Comparison of ENCODE assay signal across 18 cellular contexts in the genomic region with DNA sequence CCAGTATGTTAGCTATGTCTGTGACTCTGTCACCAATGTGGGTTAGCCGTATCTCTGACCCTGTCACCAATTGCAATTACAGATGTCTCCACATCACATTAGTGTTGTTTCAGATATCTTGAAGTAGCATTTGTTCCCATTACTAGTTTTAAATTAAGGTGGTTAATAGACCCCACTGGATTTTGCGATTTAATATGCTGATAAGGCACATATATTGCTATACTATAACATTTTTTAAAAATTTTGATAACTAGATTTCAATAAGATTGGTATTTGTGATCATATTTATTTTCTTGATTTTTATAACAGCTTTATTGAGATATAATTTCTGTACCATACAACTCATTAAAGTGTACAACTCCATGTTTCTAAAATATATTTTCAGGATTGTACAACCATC. TPM values are rescaled to one million over a fixed set of nuclear protein-coding genes. Genes with fewer than 3 reads are reported as not detected.
A peak's percentile ranks its signal among the peaks of the same experiment; 100 is the strongest.
DNase-seq lines count a peak whose midpoint lies in the region; ATAC-seq and TF ChIP-seq lines count a peak whose summit lies in the region.
"Had no signal": no experiment of that assay in that cellular context is flagged by ENCODE, and none has a peak within 500 bp of the region (broad histone marks: within the 10 kb centered on the region; RNA-seq: fewer than 3 reads in every experiment).

No MANE protein-coding gene starts in this region.

- intact Hi-C loops in Panc1 (cut with micrococcal nuclease; ENCODE audit: unreplicated experiment), result no loop called here
- intact Hi-C loops in dorsolateral prefrontal cortex (cut with DNase I), result loop anchor here in 1 of 2 donors (5.0 kb wide), 1 partner anchor 57 kb away; no protein-coding TSS in a partner anchor

- POLR2A ChIA-PET in Panc1 (lab: Charles Lee), result no interaction called here

- peaks cover 55% of the 10 kb centered on the region for H3K4me1 Mint-ChIP-seq in activated naive CD8-positive, alpha-beta T cell (ENCODE audit: low read depth)
- H3K4me1 Mint-ChIP-seq in activated naive CD8-positive, alpha-beta T cell treated with anti-CD3 and anti-CD28 coated beads, Interleukin-2, amount 50 U/mL, for 24 hours, result peaks cover 40% of the 10 kb centered on the region

- H3K27ac ChIP-seq in Panc1 (ENCODE audit: low read length) (peak overlapping the region; percentile 68; the same call in 1 of the 2 replicates), dorsolateral prefrontal cortex (peak overlapping the region in 57 of 59 donors; percentile 1 to 100 (median 98)), temporal lobe (ENCODE audit: low read depth, low read length) (peak overlapping the region; percentile 99)
- H3K27ac ChIP-seq in effector memory CD4-positive, alpha-beta T cell (ENCODE audit: insufficient read depth, low read length, poor library complexity, severe bottlenecking), result no peak overlapping the region
- H3K27ac ChIP-seq: KMS-11, Peyer's patch had no signal

- H3K36me3 Mint-ChIP-seq in activated naive CD8-positive, alpha-beta T cell, result peaks cover 13% of the 10 kb centered on the region
- H3K36me3 Mint-ChIP-seq in activated naive CD8-positive, alpha-beta T cell treated with anti-CD3 and anti-CD28 coated beads, Interleukin-2, amount 50 U/mL, for 24 hours (ENCODE audit: low read depth), result peaks cover 16% of the 10 kb centered on the region

- no peaks in the 10 kb centered on the region for H3K9me3 Mint-ChIP-seq in activated naive CD8-positive, alpha-beta T cell (ENCODE audit: low read depth)
- no peaks in the 10 kb centered on the region for H3K9me3 Mint-ChIP-seq in activated naive CD8-positive, alpha-beta T cell treated with anti-CD3 and anti-CD28 coated beads, Interleukin-2, amount 50 U/mL, for 24 hours
- H3K9me3 Mint-ChIP-seq: CD4-positive, alpha-beta memory T cell had no signal

- H3K4me3 Mint-ChIP-seq in activated naive CD8-positive, alpha-beta T cell, result no peak overlapping the region
- H3K4me3 Mint-ChIP-seq in activated naive CD8-positive, alpha-beta T cell treated with anti-CD3 and anti-CD28 coated beads, Interleukin-2, amount 50 U/mL, for 24 hours, result no peak overlapping the region

- no peak for DNase-seq in activated naive CD8-positive, alpha-beta T cell treated with anti-CD3 and anti-CD28 coated beads, Interleukin-2, amount 50 U/mL, for 24 hours
- DNase-seq in Panc1 (ENCODE audit: low read depth, low spot score) (no peak), dorsolateral prefrontal cortex (no peak), COR-L47 (lab: John Stamatoyannopoulos, UW) (no peak), pons (ENCODE audit: low spot score) (no peak)
- DNase-seq in effector memory CD4-positive, alpha-beta T cell, result no peak
- DNase-seq: CD4-positive, alpha-beta memory T cell; GOT3; MG63; NCI-H1105 treated with DMSO at 0.1 percent for 48 hours; NCI-H187; NCI-H446 treated with DMSO at 0.1 percent for 48 hours; NCI-H774; Peyer's patch; SHP77 had no signal

- H3K4me1 ChIP-seq in Panc1 (ENCODE audit: control insufficient read depth, insufficient read depth, low read length), result peaks cover 59% of the 10 kb centered on the region
- H3K4me1 ChIP-seq in effector memory CD4-positive, alpha-beta T cell (ENCODE audit: control insufficient read depth, insufficient read depth, low read length, poor library complexity, severe bottlenecking), result peaks cover 14% of the 10 kb centered on the region

- CTCF ChIA-PET in Panc1 (lab: Charles Lee), result no interaction called here

- H3K4me3 ChIP-seq in Panc1 (ENCODE audit: low read depth in 2 of 2, low read length in 2 of 2) (no peak overlapping the region), dorsolateral prefrontal cortex (no peak overlapping the region)
- H3K4me3 ChIP-seq in effector memory CD4-positive, alpha-beta T cell (ENCODE audit: insufficient read depth, low read depth, low read length, poor library complexity, severe bottlenecking), result no peak overlapping the region
- H3K4me3 ChIP-seq: MG63, Peyer's patch had no signal

- no peaks in the 10 kb centered on the region for H3K27me3 ChIP-seq in Panc1 (ENCODE audit: control insufficient read depth, insufficient read depth, low read length)
- no peaks in the 10 kb centered on the region for H3K27me3 ChIP-seq in dorsolateral prefrontal cortex
- no peaks in the 10 kb centered on the region for H3K27me3 ChIP-seq in effector memory CD4-positive, alpha-beta T cell (replicated peaks; ENCODE audit: control insufficient read depth, insufficient read depth, low read length, poor library complexity, severe bottlenecking)
- H3K27me3 ChIP-seq: MG63, Peyer's patch had no signal

- no peaks in the 10 kb centered on the region for H3K27me3 Mint-ChIP-seq in activated naive CD8-positive, alpha-beta T cell
- H3K27me3 Mint-ChIP-seq in activated naive CD8-positive, alpha-beta T cell treated with anti-CD3 and anti-CD28 coated beads, Interleukin-2, amount 50 U/mL, for 24 hours, result no peaks in the 10 kb centered on the region
- H3K27me3 Mint-ChIP-seq: CD4-positive, alpha-beta memory T cell had no signal

- H3K27ac Mint-ChIP-seq in activated naive CD8-positive, alpha-beta T cell, result peak overlapping the region; percentile 89
- H3K27ac Mint-ChIP-seq in activated naive CD8-positive, alpha-beta T cell treated with anti-CD3 and anti-CD28 coated beads, Interleukin-2, amount 50 U/mL, for 24 hours, result no peak overlapping the region

- no peaks in the 10 kb centered on the region for H3K9me3 ChIP-seq in Panc1 (ENCODE audit: control insufficient read depth, insufficient read depth, low read depth, low read length)
- H3K9me3 ChIP-seq in effector memory CD4-positive, alpha-beta T cell (ENCODE audit: control insufficient read depth, low read length), result no peaks in the 10 kb centered on the region
- H3K9me3 ChIP-seq: MG63, Peyer's patch had no signal

- TF ChIP-seq CTCF in Panc1 (IDR thresholded peaks at IDR 0.05) (no peak), dorsolateral prefrontal cortex (IDR thresholded peaks at IDR 0.05 in 54 of 56, conservative IDR thresholded peaks at IDR 0.05 in 2 of 56; ENCODE audit: low read depth in 1 of 56, partially characterized antibody in 56 of 56) (no peak)

- no peak for ATAC-seq in activated naive CD8-positive, alpha-beta T cell treated with anti-CD3 and anti-CD28 coated beads, Interleukin-2, amount 50 U/mL, for 24 hours
- ATAC-seq in Panc1, result no peak

- in situ Hi-C loops in Panc1 (cut with HindIII; ENCODE audit: low pct_unique_long_range_greater_than_20kb, low sequenced_read_pairs), result no loop called here

- H3K36me3 ChIP-seq in Panc1 (ENCODE audit: control insufficient read depth, insufficient read depth, low read length), result no peaks in the 10 kb centered on the region; the same call in 1 of the 2 replicates
- peaks cover 15% of the 10 kb centered on the region for H3K36me3 ChIP-seq in effector memory CD4-positive, alpha-beta T cell (ENCODE audit: control insufficient read depth, insufficient read depth, low read length)

- no TSS peak for BruUV-seq in Panc1 (replicated peaks; lab: Mats Ljungman, UMichigan)

RNA-seq across cellular contexts. Expression of a gene that starts 33.9 kb away (rescaled TPM):
- 70.0 TPM for total RNA-seq in Panc1 (2021; ENCODE audit: unreplicated experiment)
- 38.7 TPM for polyA plus RNA-seq in Panc1 (2012; ENCODE audit: insufficient read length)
- 100 to 1,000 TPM in 47 of 120 experiments, 10 to 100 TPM in 73; 41.0 to 257 (median 86.5) TPM for total RNA-seq in dorsolateral prefrontal cortex
- total RNA-seq in temporal lobe, result 6.6 TPM
